12 cellular contexts compared by ENCODE assay signal in genomic region chr5:119339965-119340364, GRCh38. TPM values are rescaled to one million over a fixed set of nuclear protein-coding genes. Genes with fewer than 3 reads are reported as not detected.
A peak's percentile ranks its signal among the peaks of the same experiment; 100 is the strongest.
DNase-seq lines count a peak whose midpoint lies in the region; ATAC-seq and TF ChIP-seq lines count a peak whose summit lies in the region.
"Had no signal": no experiment of that assay in that cellular context is flagged by ENCODE, and none has a peak within 500 bp of the region (broad histone marks: within the 10 kb centered on the region; RNA-seq: fewer than 3 reads in every experiment).

No MANE protein-coding gene starts in this region.

- H3K4me3 ChIP-seq in DND-41 (ENCODE audit: low read depth in 1 of 2, low read length in 2 of 2) = no peak overlapping the region
- H3K4me3 ChIP-seq in naive thymus-derived CD4-positive, alpha-beta T cell (ENCODE audit: low read length) = peak overlapping the region; percentile 33
- H3K4me3 ChIP-seq: smooth muscle cell had no signal

- H3K4me3 Mint-ChIP-seq in activated CD4-positive, alpha-beta memory T cell treated with anti-CD3 and anti-CD28 coated beads, Interleukin-2, amount 10 ng/mL, durations not matched to agents 7 days and 5 days = peak overlapping the region; percentile 77
- H3K4me3 Mint-ChIP-seq in naive thymus-derived CD4-positive, alpha-beta T cell = peak overlapping the region; percentile 65 to 94 (median 86)

- H3K79me2 ChIP-seq in DND-41 (ENCODE audit: insufficient read depth, low read length) = peaks cover 100% of the 10 kb centered on the region

- H3K9me3 ChIP-seq in DND-41 (ENCODE audit: insufficient read depth, low read length, severe bottlenecking) = no peaks in the 10 kb centered on the region
- H3K9me3 ChIP-seq in naive thymus-derived CD4-positive, alpha-beta T cell (ENCODE audit: control insufficient read depth in 2 of 3, low read length in 3 of 3) = no peaks in the 10 kb centered on the region

- H3K27me3 Mint-ChIP-seq in activated CD4-positive, alpha-beta memory T cell treated with anti-CD3 and anti-CD28 coated beads, Interleukin-2, amount 10 ng/mL, durations not matched to agents 7 days and 5 days = no peaks in the 10 kb centered on the region
- no peaks in the 10 kb centered on the region for H3K27me3 Mint-ChIP-seq in naive thymus-derived CD4-positive, alpha-beta T cell

- H3K36me3 ChIP-seq in DND-41 (ENCODE audit: insufficient read depth, low read length) = peaks cover 3% of the 10 kb centered on the region
- no peaks in the 10 kb centered on the region for H3K36me3 ChIP-seq in naive thymus-derived CD4-positive, alpha-beta T cell (ENCODE audit: control insufficient read depth in 2 of 3, insufficient read depth in 3 of 3, low read length in 3 of 3)

- no peaks in the 10 kb centered on the region for H3K9me3 Mint-ChIP-seq in activated CD4-positive, alpha-beta memory T cell treated with anti-CD3 and anti-CD28 coated beads, Interleukin-2, amount 10 ng/mL, durations not matched to agents 7 days and 5 days
- no peaks in the 10 kb centered on the region for H3K9me3 Mint-ChIP-seq in naive thymus-derived CD4-positive, alpha-beta T cell

- H3K4me1 ChIP-seq in DND-41 (ENCODE audit: insufficient read depth, low read length) = peaks cover 59% of the 10 kb centered on the region
- H3K4me1 ChIP-seq in naive thymus-derived CD4-positive, alpha-beta T cell (ENCODE audit: control insufficient read depth in 2 of 2, insufficient read depth in 2 of 2, low read length in 2 of 2) = peaks cover 86 to 97% of the 10 kb centered on the region in 2 donors

- no peak overlapping the region for H3K9ac ChIP-seq in DND-41 (ENCODE audit: low read depth, low read length)

- TF ChIP-seq CTCF in DND-41 (IDR thresholded peaks at IDR 0.05; ENCODE audit: borderline replicate concordance, extremely low read depth, low read length, poor library complexity, severe bottlenecking) = no peak

- peaks cover 28% of the 10 kb centered on the region for H4K20me1 ChIP-seq in DND-41 (ENCODE audit: insufficient read depth, low read length)

- H3K27ac ChIP-seq in DND-41 (ENCODE audit: low read length) = peak overlapping the region; percentile 58
- peak overlapping the region; percentile 78 for H3K27ac ChIP-seq in naive thymus-derived CD4-positive, alpha-beta T cell (ENCODE audit: low read depth, low read length)

- peaks cover 90% of the 10 kb centered on the region for H3K4me1 Mint-ChIP-seq in activated CD4-positive, alpha-beta memory T cell treated with anti-CD3 and anti-CD28 coated beads, Interleukin-2, amount 10 ng/mL, durations not matched to agents 7 days and 5 days
- peaks cover 80 to 98% (median 96%) of the 10 kb centered on the region in 7 donors for H3K4me1 Mint-ChIP-seq in naive thymus-derived CD4-positive, alpha-beta T cell

- no peaks in the 10 kb centered on the region for H3K27me3 ChIP-seq in DND-41 (ENCODE audit: insufficient read depth, low read length, poor library complexity)
- no peaks in the 10 kb centered on the region for H3K27me3 ChIP-seq in naive thymus-derived CD4-positive, alpha-beta T cell (ENCODE audit: control insufficient read depth in 2 of 2, insufficient read depth in 2 of 2, low read length in 2 of 2)

- POLR2A ChIA-PET in activated CD4-positive, alpha-beta memory T cell treated with anti-CD3 and anti-CD28 coated beads, Interleukin-2, amount 10 ng/mL, durations not matched to agents 7 days and 5 days (lab: Charles Lee) = interaction anchor here (0.9 to 23.6 kb wide), 16 partner anchors 9 to 269 kb away, joined by 3 to 779 read pairs (median 19); partner anchors contain the start of genes DMXL1 and TNFAIP8
- POLR2A ChIA-PET in naive thymus-derived CD4-positive, alpha-beta T cell (lab: Charles Lee) = interaction anchor here (0.6 to 4.6 kb wide), 16 partner anchors 10 to 318 kb away, joined by 3 to 35 read pairs (median 5); partner anchors contain the start of gene DMXL1

- CTCF ChIA-PET in activated CD4-positive, alpha-beta memory T cell treated with anti-CD3 and anti-CD28 coated beads, Interleukin-2, amount 10 ng/mL, durations not matched to agents 7 days and 5 days (lab: Charles Lee) = interaction anchor here (1.2 to 10.4 kb wide), 15 partner anchors 11 to 352 kb away, joined by 4 to 77 read pairs (median 11); partner anchors contain the start of genes DMXL1, DTWD2 and TNFAIP8
- CTCF ChIA-PET in naive thymus-derived CD4-positive, alpha-beta T cell (lab: Charles Lee) = interaction anchor here (0.6 to 7.6 kb wide), 7 partner anchors 10 to 71 kb away, joined by 4 to 47 read pairs (median 7); no protein-coding TSS in a partner anchor

- peak overlapping the region; percentile 94 for H3K27ac Mint-ChIP-seq in activated CD4-positive, alpha-beta memory T cell treated with anti-CD3 and anti-CD28 coated beads, Interleukin-2, amount 10 ng/mL, durations not matched to agents 7 days and 5 days
- H3K27ac Mint-ChIP-seq in naive thymus-derived CD4-positive, alpha-beta T cell = peak overlapping the region; percentile 84 to 99 (median 94)

- intact Hi-C loops in naive thymus-derived CD4-positive, alpha-beta T cell (cut with micrococcal nuclease) = loop anchor here (1.0 to 5.0 kb wide), 11 partner anchors 10 to 318 kb away; partner anchors contain the start of gene DMXL1 (in 1 of the 2)

- DNase-seq in DND-41 = no peak
- DNase-seq in activated CD4-positive, alpha-beta memory T cell treated with anti-CD3 and anti-CD28 coated beads, Interleukin-2, amount 10 ng/mL, durations not matched to agents 7 days and 5 days = no peak
- no peak for DNase-seq in naive thymus-derived CD4-positive, alpha-beta T cell
- no peak for DNase-seq in germinal center (ENCODE audit: low spot score)
- DNase-seq: Calu3, cerebellar nuclear complex, NCI-H2029 treated with DMSO at 0.1 percent for 48 hours had no signal

- H2AFZ ChIP-seq in DND-41 (ENCODE audit: low read depth, low read length) = no peak overlapping the region

- ATAC-seq in DND-41 (ENCODE audit: insufficient read depth, low read depth) = peak; percentile 46
- ATAC-seq in HG02610 (IDR thresholded peaks at IDR 0.05; ENCODE audit: unreplicated experiment) = peak; percentile 8
- ATAC-seq in naive thymus-derived CD4-positive, alpha-beta T cell = no peak
- ATAC-seq in GM19351 (IDR thresholded peaks at IDR 0.05; ENCODE audit: unreplicated experiment) = no peak
- ATAC-seq in GM21360 (IDR thresholded peaks at IDR 0.05; ENCODE audit: unreplicated experiment) = no peak
- no peak for ATAC-seq in GM19452 (IDR thresholded peaks at IDR 0.05; ENCODE audit: unreplicated experiment)

- H3K36me3 Mint-ChIP-seq in activated CD4-positive, alpha-beta memory T cell treated with anti-CD3 and anti-CD28 coated beads, Interleukin-2, amount 10 ng/mL, durations not matched to agents 7 days and 5 days (ENCODE audit: low read depth) = peaks cover 60% of the 10 kb centered on the region
- H3K36me3 Mint-ChIP-seq in naive thymus-derived CD4-positive, alpha-beta T cell = peaks cover 0 to 56% (median 7%) of the 10 kb centered on the region in 5 donors

- peak overlapping the region; percentile 11; the same call in 1 of the 2 replicates for H3K4me2 ChIP-seq in DND-41 (ENCODE audit: insufficient read depth, low read length)
- H3K4me2 ChIP-seq: smooth muscle cell had no signal

RNA-seq across cellular contexts. Expression of gene TNFAIP8, which starts 15.9 kb away (rescaled TPM):
- 100 to 1,000 TPM; 161 to 163 TPM for total RNA-seq in activated CD4-positive, alpha-beta memory T cell treated with anti-CD3 and anti-CD28 coated beads, Interleukin-2, amount 10 ng/mL, durations not matched to agents 7 days and 5 days
- total RNA-seq in naive thymus-derived CD4-positive, alpha-beta T cell = 100 to 1,000 TPM; 102 to 162 (median 130) TPM
- 100 to 1,000 TPM; 261 to 285 TPM for polyA plus RNA-seq in naive thymus-derived CD4-positive, alpha-beta T cell

Comparison
In these comparisons a context has a peak if more than half of its experiments do, and no peak if none do; other contexts are left out.
1. ATAC-seq: peak in DND-41 (single experiment) and HG02610 (single experiment); none in naive thymus-derived CD4-positive, alpha-beta T cell (single experiment), GM19351 (single experiment), GM21360 (single experiment) and GM19452 (single experiment).